ENCODE assay signal across 11 cellular contexts in the genomic region with DNA sequence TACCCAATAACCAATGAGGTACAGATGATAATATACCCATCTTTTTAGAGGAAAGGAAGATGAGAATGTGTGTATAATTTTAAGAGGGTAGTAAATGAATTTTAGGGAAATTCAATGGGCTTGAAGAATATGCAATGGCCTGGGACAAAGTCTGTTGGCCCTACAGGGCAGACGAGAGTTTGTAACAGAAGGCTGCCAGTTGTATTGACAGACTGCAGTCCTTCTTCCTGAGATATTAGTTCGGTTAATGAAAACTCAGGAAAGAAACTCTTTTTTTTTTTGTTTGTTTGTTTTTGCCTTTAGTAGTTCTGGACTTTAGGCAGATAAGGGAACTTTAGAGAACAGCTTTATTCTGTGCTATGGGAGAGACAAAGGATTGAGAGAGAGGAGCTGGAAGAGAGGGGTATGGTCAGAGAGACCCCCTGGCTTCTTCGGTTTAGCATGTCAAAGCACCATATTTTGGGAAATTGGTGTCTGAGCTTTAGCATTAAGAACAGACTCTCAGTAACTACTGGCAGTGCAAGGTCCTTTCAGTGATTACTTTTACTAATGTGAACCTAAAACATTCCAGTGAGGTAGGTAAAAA. TPM values are rescaled to one million over a fixed set of nuclear protein-coding genes. Genes with fewer than 3 reads are reported as not detected.
DNase-seq lines count a peak whose midpoint lies in the region; ATAC-seq and TF ChIP-seq lines count a peak whose summit lies in the region.
"Had no signal": no experiment of that assay in that cellular context is flagged by ENCODE, and none has a peak within 500 bp of the region (broad histone marks: within the 10 kb centered on the region; RNA-seq: fewer than 3 reads in every experiment).

No MANE protein-coding gene starts in this region.

- peaks cover 2% of the 10 kb centered on the region for H3K27me3 Mint-ChIP-seq in mesothelial cell of epicardium (ENCODE audit: low read depth)

- H3K36me3 Mint-ChIP-seq in mesothelial cell of epicardium = peaks cover 4% of the 10 kb centered on the region

- H3K27ac Mint-ChIP-seq in mesothelial cell of epicardium = peak overlapping the region; percentile 92

- TF ChIP-seq CTCF in heart left ventricle (IDR thresholded peaks at IDR 0.05) (no peak), dorsolateral prefrontal cortex (IDR thresholded peaks at IDR 0.05 in 54 of 56, conservative IDR thresholded peaks at IDR 0.05 in 2 of 56; ENCODE audit: low read depth in 1 of 56, partially characterized antibody in 56 of 56) (no peak), mesothelial cell of epicardium (IDR thresholded peaks at IDR 0.05; ENCODE audit: unreplicated experiment) (no peak), tibial nerve (IDR thresholded peaks at IDR 0.05) (no peak)

- peaks cover 0 to 17% (median 0%) of the 10 kb centered on the region in 9 donors for H3K27me3 ChIP-seq in heart left ventricle
- H3K27me3 ChIP-seq in dorsolateral prefrontal cortex = peaks cover 0 to 6% (median 0%) of the 10 kb centered on the region in 45 donors
- no peaks in the 10 kb centered on the region for H3K27me3 ChIP-seq in tibial nerve

- H3K4me3 ChIP-seq in heart left ventricle (peak overlapping the region in 9 of 12 donors; percentile 58 to 67 (median 60)), dorsolateral prefrontal cortex (peak overlapping the region in 56 of 59 donors; percentile 35 to 83 (median 69)), tibial nerve (peak overlapping the region; percentile 37 to 73 (median 56))

- H3K27ac ChIP-seq in heart left ventricle (peak overlapping the region in 1 of 12 donors; percentile 23), dorsolateral prefrontal cortex (peak overlapping the region in 43 of 59 donors; percentile 6 to 88 (median 77)), tibial nerve (peak overlapping the region in 2 of 4 donors; percentile 63 to 73)

- DNase-seq in heart left ventricle = no peak
- DNase-seq in Right ventricle myocardium inferior (ENCODE audit: missing footprints) = no peak
- no peak for DNase-seq in dorsolateral prefrontal cortex
- no peak for DNase-seq in mesothelial cell of epicardium (ENCODE audit: low spot score in 2 of 2, unreplicated experiment in 2 of 2)
- DNase-seq in tibial nerve (ENCODE audit: low spot score in 2 of 2) = no peak
- no peak for DNase-seq in stimulated activated CD4-positive, alpha-beta T cell treated with anti-CD3 and anti-CD28 coated beads, Interleukin-4, amount 100 ng/mL, for 4 hours
- DNase-seq in GF-D8 (lab: John Stamatoyannopoulos, UW) = no peak
- DNase-seq: activated CD4-positive, CD25-positive, alpha-beta regulatory T cell; foreskin melanocyte; Karpas-422 had no signal

- H3K9me3 ChIP-seq in heart left ventricle (no peaks in the 10 kb centered on the region), tibial nerve (no peaks in the 10 kb centered on the region)

- TF ChIP-seq POLR2A in heart left ventricle (IDR thresholded peaks at IDR 0.05) (no peak), tibial nerve (IDR thresholded peaks at IDR 0.05) (no peak)

- H3K4me1 Mint-ChIP-seq in mesothelial cell of epicardium = peaks cover 29% of the 10 kb centered on the region

- ATAC-seq in heart left ventricle = no peak
- ATAC-seq in Right ventricle myocardium inferior = no peak
- no peak for ATAC-seq in GM21360 (IDR thresholded peaks at IDR 0.05; ENCODE audit: unreplicated experiment)

- WGBS in heart left ventricle, 4 donors = 37 to 60% (median 47%) methylated on average over 3 of the region's 3 CpGs
- 54 to 67% methylated on average over 3 of the region's 3 CpGs for WGBS in tibial nerve, 2 donors

- H3K36me3 ChIP-seq in heart left ventricle = no peaks in the 10 kb centered on the region
- H3K36me3 ChIP-seq in tibial nerve = no peaks in the 10 kb centered on the region

- H3K4me3 Mint-ChIP-seq in mesothelial cell of epicardium = peak overlapping the region; percentile 81

- intact Hi-C loops in heart left ventricle (cut with DNase I) (no loop called here), Right ventricle myocardium inferior (cut with DNase I) (no loop called here), dorsolateral prefrontal cortex (cut with DNase I) (no loop called here)

- peaks cover 4% of the 10 kb centered on the region for H3K9me3 Mint-ChIP-seq in mesothelial cell of epicardium

- no peak for TF ChIP-seq EP300 in tibial nerve (IDR thresholded peaks at IDR 0.05)

- H3K4me1 ChIP-seq in heart left ventricle (peaks cover 0 to 15% (median 0%) of the 10 kb centered on the region in 12 donors), tibial nerve (peaks cover 0 to 16% (median 7%) of the 10 kb centered on the region in 4 donors)

RNA-seq across cellular contexts. Expression of gene NAALAD2, which starts 0.8 kb away (rescaled TPM):
- total RNA-seq in heart left ventricle = under 1 TPM; 0.16 to 0.76 (median 0.35) TPM
- under 1 TPM; 0.33 to 0.91 TPM for polyA plus RNA-seq in heart left ventricle
- total RNA-seq in Right ventricle myocardium inferior = 1.1 TPM
- total RNA-seq in dorsolateral prefrontal cortex = 10 to 100 TPM; 15.2 to 59.7 (median 33.9) TPM
- 33.6 to 39.7 TPM (median 39.5 TPM) in 3 replicates for total RNA-seq in mesothelial cell of epicardium
- total RNA-seq in tibial nerve = 10 to 100 TPM in 1 of 4 donors, 1 to 10 TPM in 3; 4.2 to 13.5 (median 8.3) TPM

RNA-seq across cellular contexts. Expression of gene UBTFL1, which starts 47.9 kb away (rescaled TPM):
- total RNA-seq in heart left ventricle = not detected
- not detected for polyA plus RNA-seq in heart left ventricle
- not detected for total RNA-seq in Right ventricle myocardium inferior
- total RNA-seq in dorsolateral prefrontal cortex = not detected
- total RNA-seq in mesothelial cell of epicardium = not detected in 3 replicates
- total RNA-seq in tibial nerve = not detected
